ENCODE assay signal across 21 cellular contexts in the genomic region with DNA sequence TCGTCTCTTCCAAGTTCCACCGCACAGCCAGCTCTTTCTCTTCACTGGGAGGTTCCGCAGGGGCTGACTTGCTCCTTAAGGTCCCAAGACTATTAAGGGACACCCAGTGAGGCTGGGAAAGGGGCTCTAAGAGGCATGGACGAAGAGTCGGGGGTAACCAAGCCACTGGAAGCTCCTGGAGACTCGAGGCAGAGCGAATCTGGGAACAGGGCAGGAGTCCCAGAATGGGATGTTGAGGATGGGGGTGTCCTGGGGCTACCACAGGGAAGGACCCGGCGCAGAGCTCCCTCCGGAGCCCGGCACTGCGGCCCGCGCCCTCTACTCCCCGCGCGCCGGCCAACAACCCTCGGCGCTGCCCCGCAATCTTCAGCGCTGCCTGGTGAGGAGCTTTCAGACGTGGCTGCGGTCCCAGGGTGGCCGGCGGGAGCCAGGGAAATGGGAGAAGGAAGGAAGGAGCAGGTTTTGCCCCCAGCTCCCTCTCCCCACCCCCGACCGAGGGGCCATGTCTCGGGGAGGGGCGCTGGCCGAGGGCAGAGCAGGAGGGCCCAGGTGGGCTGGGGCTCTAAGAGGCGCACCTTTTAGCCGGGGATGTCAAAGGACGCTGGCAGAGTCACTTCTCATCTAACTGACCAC. TPM values are rescaled to one million over a fixed set of nuclear protein-coding genes. Genes with fewer than 3 reads are reported as not detected.
"Had no signal": no experiment of that assay in that cellular context is flagged by ENCODE, and none has a peak within 500 bp of the region (broad histone marks: within the 10 kb centered on the region; RNA-seq: fewer than 3 reads in every experiment).

No MANE protein-coding gene starts in this region.

- H3K9me3 ChIP-seq: breast epithelium, esophagus squamous epithelium, heart right ventricle, suprapubic skin had no signal

- H3K27me3 ChIP-seq: breast epithelium, esophagus squamous epithelium, heart right ventricle, suprapubic skin had no signal

- DNase-seq: activated CD4-positive, alpha-beta T cell treated with anti-CD3 and anti-CD28 coated beads for 36 hours; activated CD8-positive, alpha-beta T cell treated with anti-CD3 and anti-CD28 coated beads for 36 hours; activated naive CD4-positive, alpha-beta T cell treated with anti-CD3 and anti-CD28 coated beads, Interleukin-2, amount 50 U/mL, for 16 hours; activated T-cell treated with anti-CD3 and anti-CD28 coated beads, Interleukin-2, amount 50 U/mL, for 24 hours; effector CD8-positive, alpha-beta T cell; esophagus squamous epithelium; heart right ventricle; immature natural killer cell; mesenchymal stem cell; retina; stimulated activated CD4-positive, alpha-beta T cell treated with anti-CD3 and anti-CD28 coated beads, Interleukin-2, amount 100 ng/mL, for 24 hours; T-helper 17 cell had no signal

- H3K4me1 ChIP-seq: breast epithelium, esophagus squamous epithelium, suprapubic skin had no signal

- H3K9me3 Mint-ChIP-seq: activated CD8-positive, alpha-beta T cell treated with anti-CD3 and anti-CD28 coated beads for 36 hours; activated T-cell treated with anti-CD3 and anti-CD28 coated beads, Interleukin-2, amount 50 U/mL, for 24 hours; activated T-helper 2 cell treated with anti-CD3 and anti-CD28 coated beads, Interferon-gamma antibody, Interleukin-2, Interleukin-4, amounts not matched to agents 10 μg/mL and 5 μg/mL and 100 μg/mL, durations not matched to agents 14 hours and 24 hours and 36 hours; immature natural killer cell; nephron; stimulated activated naive CD8-positive, alpha-beta T cell treated with anti-CD3 and anti-CD28 coated beads, Interleukin-15, Interleukin-2, amounts not matched to agents 100 ng/mL and 50 ng/mL, for 24 hours; type B pancreatic cell had no signal

- H3K4me1 Mint-ChIP-seq: activated CD4-positive, alpha-beta T cell treated with anti-CD3 and anti-CD28 coated beads for 36 hours; immature natural killer cell; nephron; T-helper 17 cell had no signal

- ATAC-seq: activated CD4-positive, alpha-beta T cell treated with anti-CD3 and anti-CD28 coated beads for 36 hours; activated CD8-positive, alpha-beta T cell treated with anti-CD3 and anti-CD28 coated beads for 36 hours; heart right ventricle; T-helper 17 cell had no signal

- H3K27ac ChIP-seq: breast epithelium, esophagus squamous epithelium, heart right ventricle, suprapubic skin had no signal

- H3K4me3 Mint-ChIP-seq: activated CD4-positive, alpha-beta T cell treated with anti-CD3 and anti-CD28 coated beads for 36 hours; activated CD8-positive, alpha-beta T cell treated with anti-CD3 and anti-CD28 coated beads for 36 hours; activated T-cell treated with anti-CD3 and anti-CD28 coated beads, Interleukin-2, amount 50 U/mL, for 24 hours; immature natural killer cell; nephron; stimulated activated naive CD8-positive, alpha-beta T cell treated with anti-CD3 and anti-CD28 coated beads, Interleukin-15, Interleukin-2, amounts not matched to agents 100 ng/mL and 50 ng/mL, for 24 hours; T-helper 17 cell; type B pancreatic cell had no signal

- H3K27ac Mint-ChIP-seq: activated CD4-positive, alpha-beta T cell treated with anti-CD3 and anti-CD28 coated beads for 36 hours; activated CD8-positive, alpha-beta T cell treated with anti-CD3 and anti-CD28 coated beads for 36 hours; activated T-cell treated with anti-CD3 and anti-CD28 coated beads, Interleukin-2, amount 50 U/mL, for 24 hours; activated T-helper 2 cell treated with anti-CD3 and anti-CD28 coated beads, Interferon-gamma antibody, Interleukin-2, Interleukin-4, amounts not matched to agents 10 μg/mL and 5 μg/mL and 100 μg/mL, durations not matched to agents 14 hours and 24 hours and 36 hours; immature natural killer cell; stimulated activated naive CD8-positive, alpha-beta T cell treated with anti-CD3 and anti-CD28 coated beads, Interleukin-15, Interleukin-2, amounts not matched to agents 100 ng/mL and 50 ng/mL, for 24 hours; T-helper 17 cell; type B pancreatic cell had no signal

- H3K27me3 Mint-ChIP-seq: activated CD4-positive, alpha-beta T cell treated with anti-CD3 and anti-CD28 coated beads for 36 hours; activated CD8-positive, alpha-beta T cell treated with anti-CD3 and anti-CD28 coated beads for 36 hours; activated T-cell treated with anti-CD3 and anti-CD28 coated beads, Interleukin-2, amount 50 U/mL, for 24 hours; stimulated activated naive CD8-positive, alpha-beta T cell treated with anti-CD3 and anti-CD28 coated beads, Interleukin-15, Interleukin-2, amounts not matched to agents 100 ng/mL and 50 ng/mL, for 24 hours; type B pancreatic cell had no signal

- H3K36me3 Mint-ChIP-seq: immature natural killer cell had no signal

- H3K4me3 ChIP-seq: breast epithelium, esophagus squamous epithelium, suprapubic skin had no signal

- FAIRE-seq: astrocyte, endothelial cell of umbilical vein had no signal

- H3K36me3 ChIP-seq: breast epithelium, esophagus squamous epithelium, suprapubic skin had no signal

RNA-seq across cellular contexts. Expression of gene CHST5, which starts 0.6 kb away (rescaled TPM):
- total RNA-seq: activated CD8-positive, alpha-beta T cell treated with anti-CD3 and anti-CD28 coated beads for 36 hours; activated T-helper 2 cell treated with anti-CD3 and anti-CD28 coated beads, Interferon-gamma antibody, Interleukin-2, Interleukin-4, amounts not matched to agents 10 μg/mL and 5 μg/mL and 100 μg/mL, durations not matched to agents 14 hours and 24 hours and 36 hours; liver had no signal
- polyA plus RNA-seq: immature natural killer cell, liver had no signal

RNA-seq across cellular contexts. Expression of gene CHST6, which starts 40.1 kb away (rescaled TPM):
- total RNA-seq: activated CD4-positive, alpha-beta T cell treated with anti-CD3 and anti-CD28 coated beads for 36 hours; activated CD8-positive, alpha-beta T cell treated with anti-CD3 and anti-CD28 coated beads for 36 hours; activated T-helper 2 cell treated with anti-CD3 and anti-CD28 coated beads, Interferon-gamma antibody, Interleukin-2, Interleukin-4, amounts not matched to agents 10 μg/mL and 5 μg/mL and 100 μg/mL, durations not matched to agents 14 hours and 24 hours and 36 hours; T-helper 17 cell had no signal
- polyA plus RNA-seq: immature natural killer cell, liver had no signal
